17 cellular contexts compared by ENCODE assay signal in genomic region chr10:73646598-73647041, GRCh38. TPM values are rescaled to one million over a fixed set of nuclear protein-coding genes. Genes with fewer than 3 reads are reported as not detected.
DNase-seq lines count a peak whose midpoint lies in the region; ATAC-seq and TF ChIP-seq lines count a peak whose summit lies in the region.
"Had no signal": no experiment of that assay in that cellular context is flagged by ENCODE, and none has a peak within 500 bp of the region (broad histone marks: within the 10 kb centered on the region; RNA-seq: fewer than 3 reads in every experiment).

No MANE protein-coding gene starts in this region.

- intact Hi-C loops in activated naive CD4-positive, alpha-beta T cell treated with anti-CD3 and anti-CD28 coated beads for 36 hours (cut with micrococcal nuclease), result no loop called here
- intact Hi-C loops in thyroid gland (cut with DNase I), result loop anchor here (5.0 kb wide), 1 partner anchor 114 kb away; no protein-coding TSS in a partner anchor

- peaks cover 15% of the 10 kb centered on the region for H3K4me1 Mint-ChIP-seq in activated naive CD4-positive, alpha-beta T cell treated with anti-CD3 and anti-CD28 coated beads for 36 hours (ENCODE audit: low read depth)
- peaks cover 28% of the 10 kb centered on the region for H3K4me1 Mint-ChIP-seq in stimulated activated effector memory CD8-positive, alpha-beta T cell treated with anti-CD3 and anti-CD28 coated beads, Interleukin-12 subunit alpha, Interleukin-12 subunit beta, amount 100 ng/mL, for 72 hours

- no peak overlapping the region for H3K23ac ChIP-seq in mesendoderm (ENCODE audit: low read length)

- H3K79me2 ChIP-seq in mesendoderm (ENCODE audit: control insufficient read depth, insufficient read depth, low read length), result no peaks in the 10 kb centered on the region

- H2AK5ac ChIP-seq in mesendoderm (ENCODE audit: low read length), result no peak overlapping the region

- H3K9me3 Mint-ChIP-seq in activated naive CD4-positive, alpha-beta T cell treated with anti-CD3 and anti-CD28 coated beads for 36 hours, result no peaks in the 10 kb centered on the region
- H3K9me3 Mint-ChIP-seq in stimulated activated effector memory CD8-positive, alpha-beta T cell treated with anti-CD3 and anti-CD28 coated beads, Interleukin-12 subunit alpha, Interleukin-12 subunit beta, amount 100 ng/mL, for 72 hours, result no peaks in the 10 kb centered on the region

- no peak overlapping the region for H4K8ac ChIP-seq in mesendoderm (ENCODE audit: low read depth, low read length)

- CTCF ChIA-PET in activated naive CD4-positive, alpha-beta T cell treated with anti-CD3 and anti-CD28 coated beads for 36 hours (lab: Charles Lee), result interaction anchor here (0.8 to 7.6 kb wide), 3 partner anchors 20 to 386 kb away, joined by 3 to 114 read pairs (median 19); no protein-coding TSS in a partner anchor

- no peaks in the 10 kb centered on the region for H3K79me1 ChIP-seq in mesendoderm (ENCODE audit: low read length)

- H3K4me3 ChIP-seq in ectodermal cell (ENCODE audit: insufficient read depth, low read depth, low read length) (peak overlapping the region; percentile 31), mesendoderm (ENCODE audit: low read length) (no peak overlapping the region), thyroid gland (replicated peaks in 1 of 3) (no peak overlapping the region)

- H3K4me3 Mint-ChIP-seq in activated naive CD4-positive, alpha-beta T cell treated with anti-CD3 and anti-CD28 coated beads for 36 hours, result peak overlapping the region; percentile 60
- peak overlapping the region; percentile 49 for H3K4me3 Mint-ChIP-seq in stimulated activated effector memory CD8-positive, alpha-beta T cell treated with anti-CD3 and anti-CD28 coated beads, Interleukin-12 subunit alpha, Interleukin-12 subunit beta, amount 100 ng/mL, for 72 hours

- H3K36me3 Mint-ChIP-seq in activated naive CD4-positive, alpha-beta T cell treated with anti-CD3 and anti-CD28 coated beads for 36 hours (ENCODE audit: low read depth), result no peaks in the 10 kb centered on the region
- H3K36me3 Mint-ChIP-seq in stimulated activated effector memory CD8-positive, alpha-beta T cell treated with anti-CD3 and anti-CD28 coated beads, Interleukin-12 subunit alpha, Interleukin-12 subunit beta, amount 100 ng/mL, for 72 hours, result no peaks in the 10 kb centered on the region

- peak overlapping the region; percentile 77 for H3K56ac ChIP-seq in mesendoderm (ENCODE audit: low read length)

- ATAC-seq in stimulated activated effector memory CD8-positive, alpha-beta T cell treated with anti-CD3 and anti-CD28 coated beads, Interleukin-12 subunit alpha, Interleukin-12 subunit beta, amount 100 ng/mL, for 72 hours, result no peak
- ATAC-seq in HG03045 (IDR thresholded peaks at IDR 0.05; ENCODE audit: unreplicated experiment), result no peak
- ATAC-seq: Panc1 had no signal

- H3K18ac ChIP-seq in mesendoderm (ENCODE audit: low read length), result peak overlapping the region; percentile 19

- DNase-seq in activated naive CD4-positive, alpha-beta T cell treated with anti-CD3 and anti-CD28 coated beads for 36 hours, result no peak
- no peak for DNase-seq in activated naive CD4-positive, alpha-beta T cell (lab: John Stamatoyannopoulos, UW)
- DNase-seq in mesendoderm (peak; percentile 30), thyroid gland (no peak), activated gamma-delta T cell (lab: John Stamatoyannopoulos, UW) (no peak)
- no peak for DNase-seq in stimulated activated effector memory CD8-positive, alpha-beta T cell treated with anti-CD3 and anti-CD28 coated beads, Interleukin-12 subunit alpha, Interleukin-12 subunit beta, amount 100 ng/mL, for 72 hours (ENCODE audit: low spot score in 2 of 2)
- DNase-seq: activated CD4-positive, alpha-beta T cell treated with anti-CD3 and anti-CD28 coated beads, Interleukin-2, amount 50 U/mL, for 1 hour; erythroblast; NCI-H1417 treated with DMSO at 0.1 percent for 48 hours; NCI-H345 had no signal

- H3K4me2 ChIP-seq in mesendoderm (ENCODE audit: low read length), result no peak overlapping the region

- H3K27ac ChIP-seq in ectodermal cell (ENCODE audit: insufficient read depth, low read depth, low read length, poor library complexity, severe bottlenecking), result no peak overlapping the region
- peak overlapping the region; percentile 6 for H3K27ac ChIP-seq in mesendoderm (ENCODE audit: low read depth, low read length)
- H3K27ac ChIP-seq in thyroid gland, result no peak overlapping the region

- H3K27me3 Mint-ChIP-seq in activated naive CD4-positive, alpha-beta T cell treated with anti-CD3 and anti-CD28 coated beads for 36 hours (ENCODE audit: low read depth), result peaks cover 10% of the 10 kb centered on the region

- H2BK120ac ChIP-seq in mesendoderm (ENCODE audit: low read depth, low read length), result peak overlapping the region; percentile 19

- H3K27me3 ChIP-seq in ectodermal cell (ENCODE audit: control insufficient read depth, insufficient read depth, low read length, poor library complexity, severe bottlenecking) (no peaks in the 10 kb centered on the region), mesendoderm (ENCODE audit: insufficient read depth, low read length, poor library complexity) (no peaks in the 10 kb centered on the region), thyroid gland (no peaks in the 10 kb centered on the region)

- H2BK15ac ChIP-seq in mesendoderm (replicated peaks; ENCODE audit: low read depth), result no peak overlapping the region

- TF ChIP-seq CTCF in thyroid gland (IDR thresholded peaks at IDR 0.05), result no peak

- H3K9ac ChIP-seq in mesendoderm (ENCODE audit: low read length), result peak overlapping the region; percentile 64

- H3K9me3 ChIP-seq in ectodermal cell (ENCODE audit: control insufficient read depth, low read length), result no peaks in the 10 kb centered on the region
- H3K9me3 ChIP-seq in thyroid gland, result no peaks in the 10 kb centered on the region
- H3K9me3 ChIP-seq: mucosa of descending colon had no signal

- no peak overlapping the region for H2BK5ac ChIP-seq in mesendoderm (ENCODE audit: low read length)

- H3K4me1 ChIP-seq in ectodermal cell (ENCODE audit: control insufficient read depth, insufficient read depth, low read length) (peaks cover 15% of the 10 kb centered on the region), mesendoderm (ENCODE audit: control insufficient read depth, low read depth, low read length) (peaks cover 16% of the 10 kb centered on the region), thyroid gland (peaks cover 13 to 25% of the 10 kb centered on the region in 2 donors)

- TF ChIP-seq POLR2A in thyroid gland (IDR thresholded peaks at IDR 0.05), result no peak

- peak overlapping the region; percentile 38 for H3K4ac ChIP-seq in mesendoderm (ENCODE audit: low read depth, low read length)

- H3K27ac Mint-ChIP-seq in activated naive CD4-positive, alpha-beta T cell treated with anti-CD3 and anti-CD28 coated beads for 36 hours, result no peak overlapping the region
- H3K27ac Mint-ChIP-seq in stimulated activated effector memory CD8-positive, alpha-beta T cell treated with anti-CD3 and anti-CD28 coated beads, Interleukin-12 subunit alpha, Interleukin-12 subunit beta, amount 100 ng/mL, for 72 hours, result no peak overlapping the region

- 91 to 93% methylated on average over 9 of the region's 9 CpGs for WGBS in ectodermal cell, 2 experiments
- WGBS in mesendoderm (ENCODE audit: extremely low coverage, insufficient coverage, low lambda C conversion rate), result no CpG with 5 or more reads among the region's 9 CpGs
- 91 to 94% methylated on average over 7 to 9 of the region's 9 CpGs for WGBS in thyroid gland, 2 donors

- no peaks in the 10 kb centered on the region for H3K36me3 ChIP-seq in ectodermal cell (ENCODE audit: control insufficient read depth, insufficient read depth, low read length)
- H3K36me3 ChIP-seq in mesendoderm (ENCODE audit: control insufficient read depth, insufficient read depth, low read length), result no peaks in the 10 kb centered on the region
- H3K36me3 ChIP-seq in thyroid gland, result no peaks in the 10 kb centered on the region

- H4K5ac ChIP-seq in mesendoderm (ENCODE audit: low read length), result no peak overlapping the region

RNA-seq across cellular contexts. Expression of gene MYOZ1, which starts 5.3 kb away (rescaled TPM):
- total RNA-seq in activated naive CD4-positive, alpha-beta T cell treated with anti-CD3 and anti-CD28 coated beads for 36 hours, result not detected
- polyA plus RNA-seq in ectodermal cell (2013, experiment 1 of 4), result 1.3 TPM
- polyA plus RNA-seq in ectodermal cell (2013, experiment 2 of 4), result 1.7 TPM
- 1.1 TPM for polyA plus RNA-seq in ectodermal cell (2013, experiment 3 of 4)
- 1.1 TPM for polyA plus RNA-seq in ectodermal cell (2013, experiment 4 of 4)
- polyA plus RNA-seq in mesendoderm (2013, experiment 1 of 2), result 0.76 TPM
- polyA plus RNA-seq in mesendoderm (2013, experiment 2 of 2), result 1.1 TPM
- 1 to 10 TPM; 2.0 to 7.0 (median 5.1) TPM for total RNA-seq in thyroid gland
- total RNA-seq: A172, bronchial epithelial cell, mucosa of descending colon, temporal lobe had no signal

RNA-seq across cellular contexts. Expression of gene SYNPO2L, which starts 9.2 kb away (rescaled TPM):
- not detected for total RNA-seq in activated naive CD4-positive, alpha-beta T cell treated with anti-CD3 and anti-CD28 coated beads for 36 hours
- polyA plus RNA-seq in ectodermal cell (2013, experiment 1 of 4), result not detected
- polyA plus RNA-seq in ectodermal cell (2013, experiment 2 of 4), result 0.14 TPM
- polyA plus RNA-seq in ectodermal cell (2013, experiment 3 of 4), result 0.11 TPM
- not detected for polyA plus RNA-seq in ectodermal cell (2013, experiment 4 of 4)
- polyA plus RNA-seq in mesendoderm (2013, experiment 1 of 2), result 0.42 TPM
- polyA plus RNA-seq in mesendoderm (2013, experiment 2 of 2), result 0.39 TPM
- total RNA-seq in thyroid gland, result not detected
- total RNA-seq: A172, bronchial epithelial cell, temporal lobe had no signal

RNA-seq across cellular contexts. Expression of gene AGAP5, which starts 51.3 kb away (rescaled TPM):
- 1 to 10 TPM; 7.8 to 9.0 TPM for total RNA-seq in activated naive CD4-positive, alpha-beta T cell treated with anti-CD3 and anti-CD28 coated beads for 36 hours
- 11.3 TPM for polyA plus RNA-seq in ectodermal cell (2013, experiment 1 of 4)
- 11.5 TPM for polyA plus RNA-seq in ectodermal cell (2013, experiment 2 of 4)
- 4.6 TPM for polyA plus RNA-seq in ectodermal cell (2013, experiment 3 of 4)
- polyA plus RNA-seq in ectodermal cell (2013, experiment 4 of 4), result 6.3 TPM
- polyA plus RNA-seq in mesendoderm (2013, experiment 1 of 2), result 1.6 TPM
- 1.1 TPM for polyA plus RNA-seq in mesendoderm (2013, experiment 2 of 2)
- 10 to 100 TPM in 2 of 4 donors, 1 to 10 TPM in 2; 8.2 to 12.1 (median 10.2) TPM for total RNA-seq in thyroid gland

RNA-seq across cellular contexts. Expression of gene USP54, which starts 55.5 kb away (rescaled TPM):
- total RNA-seq in activated naive CD4-positive, alpha-beta T cell treated with anti-CD3 and anti-CD28 coated beads for 36 hours, result 1 to 10 TPM; 3.5 to 3.8 TPM
- 53.0 TPM for polyA plus RNA-seq in ectodermal cell (2013, experiment 1 of 4)
- 60.3 TPM for polyA plus RNA-seq in ectodermal cell (2013, experiment 2 of 4)
- 36.2 TPM for polyA plus RNA-seq in ectodermal cell (2013, experiment 3 of 4)
- 39.2 TPM for polyA plus RNA-seq in ectodermal cell (2013, experiment 4 of 4)
- 17.7 TPM for polyA plus RNA-seq in mesendoderm (2013, experiment 1 of 2)
- polyA plus RNA-seq in mesendoderm (2013, experiment 2 of 2), result 17.4 TPM
- total RNA-seq in thyroid gland, result 100 to 1,000 TPM; 159 to 315 (median 201) TPM
